ENCODE assay signal across 26 cellular contexts in the genomic region with DNA sequence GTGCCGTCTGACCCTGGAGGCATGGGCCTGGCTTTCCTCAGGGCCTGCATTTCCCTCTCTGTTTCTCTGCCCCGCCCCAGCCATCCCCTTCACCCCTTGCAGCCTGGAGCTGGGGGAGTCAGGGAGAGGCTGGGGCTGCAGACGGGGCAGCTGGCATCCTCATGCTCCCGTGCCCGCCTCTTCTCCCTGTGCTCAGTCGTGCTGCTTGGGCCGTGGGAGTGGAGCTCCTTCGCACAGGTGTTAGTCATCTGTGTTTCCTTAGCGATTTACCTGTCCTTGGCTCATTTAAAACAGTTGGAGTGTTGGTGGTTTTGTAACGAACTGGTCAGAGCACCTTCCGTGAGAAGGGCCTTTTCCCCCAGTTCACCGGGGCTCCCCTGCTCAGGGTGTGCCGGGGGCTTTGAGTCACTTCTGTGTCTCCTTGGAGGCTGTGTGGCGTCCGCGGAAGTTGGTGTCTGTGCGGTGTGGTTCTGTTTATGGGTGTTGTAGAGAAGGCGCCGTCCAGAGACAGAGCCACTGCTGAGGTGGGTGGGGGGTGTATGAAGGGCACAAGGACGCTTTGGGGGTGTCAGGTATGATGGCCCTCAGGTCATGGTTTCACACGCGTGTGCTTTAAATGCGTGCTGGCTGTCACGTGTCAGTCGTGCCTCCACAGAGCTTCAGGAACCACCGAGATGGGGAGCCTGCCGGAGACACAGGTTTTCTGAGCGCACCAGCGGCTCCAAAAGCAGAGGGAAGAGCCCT. TPM values are rescaled to one million over a fixed set of nuclear protein-coding genes. Genes with fewer than 3 reads are reported as not detected.
DNase-seq lines count a peak whose midpoint lies in the region; ATAC-seq, FAIRE-seq and TF ChIP-seq lines count a peak whose summit lies in the region.
"Had no signal": no experiment of that assay in that cellular context is flagged by ENCODE, and none has a peak within 500 bp of the region (broad histone marks: within the 10 kb centered on the region; RNA-seq: fewer than 3 reads in every experiment).

No MANE protein-coding gene starts in this region.

- intact Hi-C loops in pancreas (cut with DNase I): no loop called here

- peaks cover 12 to 24% (median 15%) of the 10 kb centered on the region in 3 donors for H3K4me1 ChIP-seq in pancreas

- H3K9me3 ChIP-seq in pancreas: no peaks in the 10 kb centered on the region
- H3K9me3 ChIP-seq: SK-N-SH had no signal

- DNase-seq in NCI-H2171 treated with DMSO at 0.1 percent for 48 hours (lab: John Stamatoyannopoulos, UW): peak; percentile 34
- DNase-seq in NCI-H2171 (lab: John Stamatoyannopoulos, UW): no peak
- DNase-seq in WTC11 (ENCODE audit: low spot score): no peak
- no peak for DNase-seq in endothelial cell (ENCODE audit: low spot score)
- DNase-seq in pancreas: peak in 5 of 6 donors; percentile 85 to 94 (median 89)
- DNase-seq: AML-193; C1 segment of cervical spinal cord; CD8-positive, alpha-beta T cell; KBM-7; MM.1S; NCI-H1092; NCI-H1436; NCI-H187 treated with DMSO at 0.1 percent for 48 hours; NCI-H524 treated with DMSO at 0.1 percent for 48 hours; OCI-M1; SIG-M5; SK-N-SH had no signal

- CTCF ChIA-PET in WTC11 (lab: Charles Lee): interaction anchor here (1.2 kb wide), 1 partner anchor 96 kb away, joined by 4 read pairs; no protein-coding TSS in a partner anchor

- no peaks in the 10 kb centered on the region for H3K36me3 ChIP-seq in pancreas

- H3K4me3 Mint-ChIP-seq in WTC11: no peak overlapping the region
- peak overlapping the region; percentile 21 for H3K4me3 Mint-ChIP-seq in endothelial cell (ENCODE audit: unreplicated experiment)
- H3K4me3 Mint-ChIP-seq: CD8-positive, alpha-beta T cell had no signal

- H3K27ac Mint-ChIP-seq in WTC11 (peak overlapping the region; percentile 68), endothelial cell (ENCODE audit: unreplicated experiment) (no peak overlapping the region)
- H3K27ac Mint-ChIP-seq: CD8-positive, alpha-beta T cell had no signal

- peak overlapping the region; percentile 73 to 82 (median 78) for H3K27ac ChIP-seq in pancreas
- H3K27ac ChIP-seq: HL-60 had no signal

- no peak for FAIRE-seq in pancreas (lab: Jason Lieb, UNC)
- FAIRE-seq: GM12891, GM18507, GM19239, H54 had no signal

- peak overlapping the region; percentile 7 to 50 (median 36) for H3K4me3 ChIP-seq in pancreas

- no peaks in the 10 kb centered on the region for H3K4me1 Mint-ChIP-seq in WTC11
- H3K4me1 Mint-ChIP-seq in endothelial cell (ENCODE audit: unreplicated experiment): no peaks in the 10 kb centered on the region

- 24 to 26% methylated on average over 29 of the region's 29 CpGs for WGBS in pancreas, 2 donors

- H3K9me3 Mint-ChIP-seq in WTC11 (peaks cover 6% of the 10 kb centered on the region), endothelial cell (ENCODE audit: unreplicated experiment) (no peaks in the 10 kb centered on the region)
- H3K9me3 Mint-ChIP-seq: CD8-positive, alpha-beta T cell had no signal

- ATAC-seq in WTC11 (no peak), pancreas (peak; percentile 51 to 63 (median 58)), HG02852 (IDR thresholded peaks at IDR 0.05; ENCODE audit: unreplicated experiment) (no peak), HG02938 (IDR thresholded peaks at IDR 0.05; ENCODE audit: unreplicated experiment) (no peak), GM18861 (IDR thresholded peaks at IDR 0.05; ENCODE audit: unreplicated experiment) (no peak)
- ATAC-seq: CD8-positive, alpha-beta T cell had no signal

- no peak for TF ChIP-seq CTCF in WTC11 (IDR thresholded peaks at IDR 0.05)
- TF ChIP-seq CTCF in endothelial cell (IDR thresholded peaks at IDR 0.05; ENCODE audit: unreplicated experiment): no peak
- TF ChIP-seq CTCF in pancreas (IDR thresholded peaks at IDR 0.05): no peak

- H3K27me3 Mint-ChIP-seq in WTC11 (ENCODE audit: low read depth): no peaks in the 10 kb centered on the region
- peaks cover 1% of the 10 kb centered on the region for H3K27me3 Mint-ChIP-seq in endothelial cell (ENCODE audit: unreplicated experiment)

- peaks cover 8% of the 10 kb centered on the region for H3K36me3 Mint-ChIP-seq in WTC11
- peaks cover 6% of the 10 kb centered on the region for H3K36me3 Mint-ChIP-seq in endothelial cell (ENCODE audit: low read depth, unreplicated experiment)
- H3K36me3 Mint-ChIP-seq: CD8-positive, alpha-beta T cell had no signal

- POLR2A ChIA-PET in WTC11 (lab: Charles Lee): no interaction called here

- H3K27me3 ChIP-seq in pancreas: no peaks in the 10 kb centered on the region

TF ChIP-seq in WTC11, 78 proteins besides CTCF, POLR2A, EP300 and RAD21:
- TF ChIP-seq NR2C2 (CRISPR knock-in tag; IDR thresholded peaks at IDR 0.05): no peak
- TF ChIP-seq, protein P1, sequence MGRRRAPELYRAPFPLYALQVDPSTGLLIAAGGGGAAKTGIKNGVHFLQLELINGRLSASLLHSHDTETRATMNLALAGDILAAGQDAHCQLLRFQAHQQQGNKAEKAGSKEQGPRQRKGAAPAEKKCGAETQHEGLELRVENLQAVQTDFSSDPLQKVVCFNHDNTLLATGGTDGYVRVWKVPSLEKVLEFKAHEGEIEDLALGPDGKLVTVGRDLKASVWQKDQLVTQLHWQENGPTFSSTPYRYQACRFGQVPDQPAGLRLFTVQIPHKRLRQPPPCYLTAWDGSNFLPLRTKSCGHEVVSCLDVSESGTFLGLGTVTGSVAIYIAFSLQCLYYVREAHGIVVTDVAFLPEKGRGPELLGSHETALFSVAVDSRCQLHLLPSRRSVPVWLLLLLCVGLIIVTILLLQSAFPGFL (CRISPR knock-in tag; IDR thresholded peaks at IDR 0.05; ENCODE audit: borderline replicate concordance): no peak
- no peak for TF ChIP-seq JUN (CRISPR knock-in tag; IDR thresholded peaks at IDR 0.05)
- TF ChIP-seq, protein P2, sequence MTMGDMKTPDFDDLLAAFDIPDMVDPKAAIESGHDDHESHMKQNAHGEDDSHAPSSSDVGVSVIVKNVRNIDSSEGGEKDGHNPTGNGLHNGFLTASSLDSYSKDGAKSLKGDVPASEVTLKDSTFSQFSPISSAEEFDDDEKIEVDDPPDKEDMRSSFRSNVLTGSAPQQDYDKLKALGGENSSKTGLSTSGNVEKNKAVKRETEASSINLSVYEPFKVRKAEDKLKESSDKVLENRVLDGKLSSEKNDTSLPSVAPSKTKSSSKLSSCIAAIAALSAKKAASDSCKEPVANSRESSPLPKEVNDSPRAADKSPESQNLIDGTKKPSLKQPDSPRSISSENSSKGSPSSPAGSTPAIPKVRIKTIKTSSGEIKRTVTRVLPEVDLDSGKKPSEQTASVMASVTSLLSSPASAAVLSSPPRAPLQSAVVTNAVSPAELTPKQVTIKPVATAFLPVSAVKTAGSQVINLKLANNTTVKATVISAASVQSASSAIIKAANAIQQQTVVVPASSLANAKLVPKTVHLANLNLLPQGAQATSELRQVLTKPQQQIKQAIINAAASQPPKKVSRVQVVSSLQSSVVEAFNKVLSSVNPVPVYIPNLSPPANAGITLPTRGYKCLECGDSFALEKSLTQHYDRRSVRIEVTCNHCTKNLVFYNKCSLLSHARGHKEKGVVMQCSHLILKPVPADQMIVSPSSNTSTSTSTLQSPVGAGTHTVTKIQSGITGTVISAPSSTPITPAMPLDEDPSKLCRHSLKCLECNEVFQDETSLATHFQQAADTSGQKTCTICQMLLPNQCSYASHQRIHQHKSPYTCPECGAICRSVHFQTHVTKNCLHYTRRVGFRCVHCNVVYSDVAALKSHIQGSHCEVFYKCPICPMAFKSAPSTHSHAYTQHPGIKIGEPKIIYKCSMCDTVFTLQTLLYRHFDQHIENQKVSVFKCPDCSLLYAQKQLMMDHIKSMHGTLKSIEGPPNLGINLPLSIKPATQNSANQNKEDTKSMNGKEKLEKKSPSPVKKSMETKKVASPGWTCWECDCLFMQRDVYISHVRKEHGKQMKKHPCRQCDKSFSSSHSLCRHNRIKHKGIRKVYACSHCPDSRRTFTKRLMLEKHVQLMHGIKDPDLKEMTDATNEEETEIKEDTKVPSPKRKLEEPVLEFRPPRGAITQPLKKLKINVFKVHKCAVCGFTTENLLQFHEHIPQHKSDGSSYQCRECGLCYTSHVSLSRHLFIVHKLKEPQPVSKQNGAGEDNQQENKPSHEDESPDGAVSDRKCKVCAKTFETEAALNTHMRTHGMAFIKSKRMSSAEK (CRISPR knock-in tag; IDR thresholded peaks at IDR 0.05; ENCODE audit: borderline replicate concordance): no peak
- no peak for TF ChIP-seq TEAD1 (CRISPR knock-in tag; IDR thresholded peaks at IDR 0.05)
- TF ChIP-seq ZNF263 (CRISPR knock-in tag; IDR thresholded peaks at IDR 0.05; ENCODE audit: low read depth): no peak
- no peak for TF ChIP-seq MYBL2 (CRISPR knock-in tag; IDR thresholded peaks at IDR 0.05)
- TF ChIP-seq, protein P3, sequence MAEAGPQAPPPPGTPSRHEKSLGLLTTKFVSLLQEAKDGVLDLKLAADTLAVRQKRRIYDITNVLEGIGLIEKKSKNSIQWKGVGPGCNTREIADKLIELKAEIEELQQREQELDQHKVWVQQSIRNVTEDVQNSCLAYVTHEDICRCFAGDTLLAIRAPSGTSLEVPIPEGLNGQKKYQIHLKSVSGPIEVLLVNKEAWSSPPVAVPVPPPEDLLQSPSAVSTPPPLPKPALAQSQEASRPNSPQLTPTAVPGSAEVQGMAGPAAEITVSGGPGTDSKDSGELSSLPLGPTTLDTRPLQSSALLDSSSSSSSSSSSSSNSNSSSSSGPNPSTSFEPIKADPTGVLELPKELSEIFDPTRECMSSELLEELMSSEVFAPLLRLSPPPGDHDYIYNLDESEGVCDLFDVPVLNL (CRISPR knock-in tag; IDR thresholded peaks at IDR 0.05; ENCODE audit: borderline replicate concordance, low read depth): no peak
- no peak for TF ChIP-seq CREM (CRISPR knock-in tag; IDR thresholded peaks at IDR 0.05)
- TF ChIP-seq, protein P4, sequence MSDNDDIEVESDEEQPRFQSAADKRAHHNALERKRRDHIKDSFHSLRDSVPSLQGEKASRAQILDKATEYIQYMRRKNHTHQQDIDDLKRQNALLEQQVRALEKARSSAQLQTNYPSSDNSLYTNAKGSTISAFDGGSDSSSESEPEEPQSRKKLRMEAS (CRISPR knock-in tag; IDR thresholded peaks at IDR 0.05): no peak
- TF ChIP-seq ZNF219 (CRISPR knock-in tag; IDR thresholded peaks at IDR 0.05; ENCODE audit: borderline replicate concordance): no peak
- no peak for TF ChIP-seq ESRRA (CRISPR knock-in tag; IDR thresholded peaks at IDR 0.05; ENCODE audit: borderline replicate concordance)

RNA-seq across cellular contexts. Expression of a gene that starts 19.5 kb away (rescaled TPM):
- total RNA-seq in WTC11 (2021): 22.1 to 34.5 TPM (median 26.2 TPM) in 3 replicates
- total RNA-seq in endothelial cell (ENCODE audit: unreplicated experiment): 4.0 TPM
- 10 to 100 TPM; 44.2 to 77.6 (median 62.0) TPM for total RNA-seq in pancreas
- polyA plus RNA-seq in pancreas: 100 to 1,000 TPM in 1 of 2 donors, 10 to 100 TPM in 1; 77.0 to 215 TPM
- total RNA-seq: RPMI7951 had no signal

Comparison
In these comparisons a context has a peak if more than half of its experiments do, and no peak if none do; other contexts are left out.
1. DNase-seq: peak in NCI-H2171 treated with DMSO at 0.1 percent for 48 hours (single experiment) and pancreas (5 of 6); none in NCI-H2171 (single experiment), WTC11 (single experiment) and endothelial cell (single experiment).
2. ATAC-seq: peak in pancreas (4 of 4); none in WTC11 (single experiment), HG02852 (single experiment), HG02938 (single experiment) and GM18861 (single experiment).